In genomic region chr11:86515297-86516094, GRCh38 we compare ENCODE assay signal across 10 cellular contexts.
DNase-seq lines count a peak whose midpoint lies in the region; ATAC-seq, FAIRE-seq and TF ChIP-seq lines count a peak whose summit lies in the region.
"Had no signal": no experiment of that assay in that cellular context is flagged by ENCODE, and none has a peak within 500 bp of the region (broad histone marks: within the 10 kb centered on the region; RNA-seq: fewer than 3 reads in every experiment).

No MANE protein-coding gene starts in this region.

- H3K4me3 ChIP-seq in astrocyte (ENCODE audit: insufficient read depth, low read depth, low read length) (no peak overlapping the region), kidney epithelial cell (ENCODE audit: low read depth, low read length) (no peak overlapping the region)

- FAIRE-seq in astrocyte (lab: Jason Lieb, UNC): no peak
- FAIRE-seq: GM12891 had no signal

- peak overlapping the region; percentile 29 for H3K4me2 ChIP-seq in astrocyte (ENCODE audit: low read length)

- TF ChIP-seq CTCF in astrocyte (IDR thresholded peaks at IDR 0.05; ENCODE audit: insufficient read depth, low read depth, low read length) (no peak), kidney epithelial cell (IDR thresholded peaks at IDR 0.05; ENCODE audit: insufficient read depth, low read length, poor library complexity, severe bottlenecking) (peak; percentile 3)

- H3K4me3 Mint-ChIP-seq in astrocyte (ENCODE audit: unreplicated experiment): peak overlapping the region; percentile 24
- H3K4me3 Mint-ChIP-seq in activated T-helper 2 cell treated with anti-CD3 and anti-CD28 coated beads, Interferon-gamma antibody, Interleukin-2, Interleukin-4, amounts not matched to agents 10 μg/mL and 5 μg/mL and 100 μg/mL, durations not matched to agents 14 hours and 24 hours and 36 hours (ENCODE audit: low read depth): no peak overlapping the region
- H3K4me3 Mint-ChIP-seq: stimulated activated naive CD8-positive, alpha-beta T cell treated with anti-CD3 and anti-CD28 coated beads, Interleukin-15, Interleukin-2, amounts not matched to agents 100 ng/mL and 50 ng/mL, for 24 hours had no signal

- no peaks in the 10 kb centered on the region for H3K27me3 ChIP-seq in astrocyte (ENCODE audit: insufficient read depth, low read length)
- H3K27me3 ChIP-seq in kidney epithelial cell (ENCODE audit: control insufficient read depth, insufficient read depth, low read length): no peaks in the 10 kb centered on the region

- H3K36me3 Mint-ChIP-seq in astrocyte (ENCODE audit: low read depth, unreplicated experiment): peaks cover 2% of the 10 kb centered on the region
- H3K36me3 Mint-ChIP-seq in activated T-helper 2 cell treated with anti-CD3 and anti-CD28 coated beads, Interferon-gamma antibody, Interleukin-2, Interleukin-4, amounts not matched to agents 10 μg/mL and 5 μg/mL and 100 μg/mL, durations not matched to agents 14 hours and 24 hours and 36 hours (ENCODE audit: low read depth): no peaks in the 10 kb centered on the region

- H3K36me3 ChIP-seq in astrocyte (ENCODE audit: insufficient read depth, low read length) (no peaks in the 10 kb centered on the region), kidney epithelial cell (ENCODE audit: control insufficient read depth, insufficient read depth, low read length) (no peaks in the 10 kb centered on the region)

- H3K27ac ChIP-seq in astrocyte (ENCODE audit: low read depth, low read length): peak overlapping the region; percentile 37
- peak overlapping the region; percentile 39 for H3K27ac ChIP-seq in temporal lobe (ENCODE audit: low read depth, low read length)

- H3K4me1 Mint-ChIP-seq in astrocyte (ENCODE audit: low read depth, unreplicated experiment): peaks cover 51% of the 10 kb centered on the region
- H3K4me1 Mint-ChIP-seq in activated T-helper 2 cell treated with anti-CD3 and anti-CD28 coated beads, Interferon-gamma antibody, Interleukin-2, Interleukin-4, amounts not matched to agents 10 μg/mL and 5 μg/mL and 100 μg/mL, durations not matched to agents 14 hours and 24 hours and 36 hours (ENCODE audit: low read depth): peaks cover 15% of the 10 kb centered on the region

- intact Hi-C loops in activated T-helper 2 cell treated with anti-CD3 and anti-CD28 coated beads, Interferon-gamma antibody, Interleukin-2, Interleukin-4, amounts not matched to agents 10 μg/mL and 5 μg/mL and 100 μg/mL, durations not matched to agents 14 hours and 24 hours and 36 hours (cut with micrococcal nuclease): no loop called here

- no peaks in the 10 kb centered on the region for H3K27me3 Mint-ChIP-seq in astrocyte (ENCODE audit: low read depth, unreplicated experiment)
- no peaks in the 10 kb centered on the region for H3K27me3 Mint-ChIP-seq in activated T-helper 2 cell treated with anti-CD3 and anti-CD28 coated beads, Interferon-gamma antibody, Interleukin-2, Interleukin-4, amounts not matched to agents 10 μg/mL and 5 μg/mL and 100 μg/mL, durations not matched to agents 14 hours and 24 hours and 36 hours (ENCODE audit: low read depth)
- H3K27me3 Mint-ChIP-seq: stimulated activated naive CD8-positive, alpha-beta T cell treated with anti-CD3 and anti-CD28 coated beads, Interleukin-15, Interleukin-2, amounts not matched to agents 100 ng/mL and 50 ng/mL, for 24 hours had no signal

- no peaks in the 10 kb centered on the region for H3K79me2 ChIP-seq in astrocyte (ENCODE audit: insufficient read depth, low read length)

- H3K27ac Mint-ChIP-seq in astrocyte (ENCODE audit: unreplicated experiment): peak overlapping the region; percentile 73
- no peak overlapping the region for H3K27ac Mint-ChIP-seq in activated T-helper 2 cell treated with anti-CD3 and anti-CD28 coated beads, Interferon-gamma antibody, Interleukin-2, Interleukin-4, amounts not matched to agents 10 μg/mL and 5 μg/mL and 100 μg/mL, durations not matched to agents 14 hours and 24 hours and 36 hours
- H3K27ac Mint-ChIP-seq: stimulated activated naive CD8-positive, alpha-beta T cell treated with anti-CD3 and anti-CD28 coated beads, Interleukin-15, Interleukin-2, amounts not matched to agents 100 ng/mL and 50 ng/mL, for 24 hours had no signal

- peak overlapping the region; percentile 4 for H3K9ac ChIP-seq in astrocyte (ENCODE audit: low read length)

- no peaks in the 10 kb centered on the region for H3K9me3 Mint-ChIP-seq in astrocyte (ENCODE audit: unreplicated experiment)
- no peaks in the 10 kb centered on the region for H3K9me3 Mint-ChIP-seq in activated T-helper 2 cell treated with anti-CD3 and anti-CD28 coated beads, Interferon-gamma antibody, Interleukin-2, Interleukin-4, amounts not matched to agents 10 μg/mL and 5 μg/mL and 100 μg/mL, durations not matched to agents 14 hours and 24 hours and 36 hours
- H3K9me3 Mint-ChIP-seq: stimulated activated naive CD8-positive, alpha-beta T cell treated with anti-CD3 and anti-CD28 coated beads, Interleukin-15, Interleukin-2, amounts not matched to agents 100 ng/mL and 50 ng/mL, for 24 hours had no signal

- no peaks in the 10 kb centered on the region for H3K9me3 ChIP-seq in astrocyte (ENCODE audit: insufficient read depth, low read depth, low read length)

- no peaks in the 10 kb centered on the region for H4K20me1 ChIP-seq in astrocyte (ENCODE audit: insufficient read depth, low read length)

- DNase-seq in HS-5 (ENCODE audit: low read depth) (peak; percentile 89), astrocyte (ENCODE audit: low read depth) (peak; percentile 88), kidney epithelial cell (ENCODE audit: low read depth) (peak; percentile 85), NCI-H2107 treated with DMSO at 0.1 percent for 48 hours (lab: John Stamatoyannopoulos, UW; ENCODE audit: unreplicated experiment) (no peak)
- DNase-seq in activated T-helper 2 cell treated with anti-CD3 and anti-CD28 coated beads, Interferon-gamma antibody, Interleukin-2, Interleukin-4, amounts not matched to agents 10 μg/mL and 5 μg/mL and 100 μg/mL, durations not matched to agents 14 hours and 24 hours and 36 hours (ENCODE audit: low spot score): no peak
- DNase-seq: MM.1S had no signal

- H2AFZ ChIP-seq in astrocyte (ENCODE audit: low read depth, low read length): no peak overlapping the region

- peaks cover 51% of the 10 kb centered on the region for H3K4me1 ChIP-seq in astrocyte (ENCODE audit: insufficient read depth, low read length)

- ATAC-seq in GM18519 (IDR thresholded peaks at IDR 0.05; ENCODE audit: low FRiP score, unreplicated experiment): no peak

Comparison
In these comparisons a context has a peak if more than half of its experiments do, and no peak if none do; other contexts are left out.
1. DNase-seq: peak in HS-5 (single experiment), astrocyte (single experiment) and kidney epithelial cell (single experiment); none in activated T-helper 2 cell treated with anti-CD3 and anti-CD28 coated beads, Interferon-gamma antibody, Interleukin-2, Interleukin-4, amounts not matched to agents 10 μg/mL and 5 μg/mL and 100 μg/mL, durations not matched to agents 14 hours and 24 hours and 36 hours (single experiment) and NCI-H2107 treated with DMSO at 0.1 percent for 48 hours (single experiment).